Comparison of ENCODE assay signal across 1 cellular context in the genomic region with DNA sequence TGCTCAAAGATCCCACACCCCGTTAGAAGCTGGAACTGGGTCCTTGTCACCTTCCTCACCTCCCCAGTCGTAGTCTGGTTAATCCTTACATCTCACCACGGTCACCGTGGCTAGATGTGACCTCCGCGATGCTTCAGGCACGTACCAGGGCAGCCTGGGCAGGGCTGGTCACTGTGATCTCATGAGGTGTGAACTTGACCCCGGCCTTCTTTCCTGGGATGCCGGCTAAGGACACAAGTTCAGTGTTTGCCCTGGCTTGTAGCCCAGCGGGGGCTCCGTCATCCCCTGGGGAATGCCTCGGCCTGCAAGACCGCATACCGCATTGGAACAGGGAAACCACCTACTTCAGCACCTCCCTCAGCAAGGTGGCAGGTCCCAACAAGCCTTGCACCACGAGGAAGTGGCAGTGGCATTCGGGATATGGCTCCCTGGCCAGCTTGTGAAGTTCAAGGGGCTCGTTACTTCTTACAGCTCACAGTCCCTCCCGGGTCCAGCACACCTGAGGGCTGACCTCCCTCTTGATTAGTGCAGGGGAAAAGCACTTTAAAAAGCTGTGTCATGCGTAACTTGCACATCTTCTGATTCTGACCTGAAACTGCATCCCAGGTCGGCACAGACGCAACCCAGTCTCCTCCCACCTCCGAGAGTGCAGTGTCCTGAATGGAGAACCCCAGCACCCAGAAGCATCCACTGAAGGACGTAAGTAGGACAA.
A peak's percentile ranks its signal among the peaks of the same experiment; 100 is the strongest.
TF ChIP-seq lines count a peak whose summit lies in the region.

No MANE protein-coding gene starts in this region.

TF ChIP-seq in HEK293, 187 proteins besides CTCF, POLR2A, EP300 and RAD21 (continued from another document):
- TF ChIP-seq ZNF280D (tag by site-specific recombination; IDR thresholded peaks at IDR 0.05) (no peak), ZFP37 (tag by site-specific recombination; IDR thresholded peaks at IDR 0.05) (no peak), BCL11B (tag by site-specific recombination; IDR thresholded peaks at IDR 0.05; ENCODE audit: low read depth) (no peak), ZNF777 (tag by site-specific recombination; IDR thresholded peaks at IDR 0.05; ENCODE audit: borderline replicate concordance) (no peak), ZNF221 (tag by site-specific recombination; IDR thresholded peaks at IDR 0.05; ENCODE audit: borderline replicate concordance) (no peak), ZNF837 (tag by site-specific recombination; IDR thresholded peaks at IDR 0.05) (no peak), KLF9 (tag by site-specific recombination; IDR thresholded peaks at IDR 0.05; ENCODE audit: low read depth) (no peak), ZBTB26 (tag by site-specific recombination; optimal IDR thresholded peaks at IDR 0.05) (no peak), ZNF529 (tag by site-specific recombination; IDR thresholded peaks at IDR 0.05; ENCODE audit: insufficient replicate concordance) (no peak), HOXC10 (CRISPR knock-in tag; IDR thresholded peaks at IDR 0.05) (no peak), ZNF513 (tag by site-specific recombination; IDR thresholded peaks at IDR 0.05) (no peak), ZNF560 (tag by site-specific recombination; IDR thresholded peaks at IDR 0.05; ENCODE audit: borderline replicate concordance) (no peak), SP7 (tag by site-specific recombination; IDR thresholded peaks at IDR 0.05) (peak; percentile 52; the same call in 1 of the 2 replicates), SP3 (tag by site-specific recombination; IDR thresholded peaks at IDR 0.05) (no peak), MZF1 (tag by site-specific recombination; IDR thresholded peaks at IDR 0.05; ENCODE audit: borderline replicate concordance) (no peak), ZNF530 (tag by site-specific recombination; IDR thresholded peaks at IDR 0.05; ENCODE audit: low read depth) (no peak), YY1 (tag by site-specific recombination; IDR thresholded peaks at IDR 0.05) (no peak), ZBTB1 (tag by site-specific recombination; IDR thresholded peaks at IDR 0.05) (no peak), ZNF76 (tag by site-specific recombination; IDR thresholded peaks at IDR 0.05; ENCODE audit: borderline replicate concordance, low read depth) (peak; percentile 33; the same call in 1 of the 2 replicates), ZNF214 (tag by site-specific recombination; IDR thresholded peaks at IDR 0.05; ENCODE audit: borderline replicate concordance) (no peak), ZNF148 (tag by site-specific recombination; IDR thresholded peaks at IDR 0.05; ENCODE audit: borderline replicate concordance) (no peak), ZNF202 (tag by site-specific recombination; IDR thresholded peaks at IDR 0.05; ENCODE audit: borderline replicate concordance) (no peak), ZNF24 (tag by site-specific recombination; IDR thresholded peaks at IDR 0.05) (no peak), IKZF3 (tag by site-specific recombination; IDR thresholded peaks at IDR 0.05) (no peak), PRDM1 (tag by site-specific recombination; IDR thresholded peaks at IDR 0.05) (no peak), MEIS1 (CRISPR knock-in tag; IDR thresholded peaks at IDR 0.05; ENCODE audit: borderline replicate concordance) (no peak), ZBTB17 (tag by site-specific recombination; IDR thresholded peaks at IDR 0.05) (peak; percentile 17; the same call in 1 of the 2 replicates)
- TF ChIP-seq, protein P1, sequence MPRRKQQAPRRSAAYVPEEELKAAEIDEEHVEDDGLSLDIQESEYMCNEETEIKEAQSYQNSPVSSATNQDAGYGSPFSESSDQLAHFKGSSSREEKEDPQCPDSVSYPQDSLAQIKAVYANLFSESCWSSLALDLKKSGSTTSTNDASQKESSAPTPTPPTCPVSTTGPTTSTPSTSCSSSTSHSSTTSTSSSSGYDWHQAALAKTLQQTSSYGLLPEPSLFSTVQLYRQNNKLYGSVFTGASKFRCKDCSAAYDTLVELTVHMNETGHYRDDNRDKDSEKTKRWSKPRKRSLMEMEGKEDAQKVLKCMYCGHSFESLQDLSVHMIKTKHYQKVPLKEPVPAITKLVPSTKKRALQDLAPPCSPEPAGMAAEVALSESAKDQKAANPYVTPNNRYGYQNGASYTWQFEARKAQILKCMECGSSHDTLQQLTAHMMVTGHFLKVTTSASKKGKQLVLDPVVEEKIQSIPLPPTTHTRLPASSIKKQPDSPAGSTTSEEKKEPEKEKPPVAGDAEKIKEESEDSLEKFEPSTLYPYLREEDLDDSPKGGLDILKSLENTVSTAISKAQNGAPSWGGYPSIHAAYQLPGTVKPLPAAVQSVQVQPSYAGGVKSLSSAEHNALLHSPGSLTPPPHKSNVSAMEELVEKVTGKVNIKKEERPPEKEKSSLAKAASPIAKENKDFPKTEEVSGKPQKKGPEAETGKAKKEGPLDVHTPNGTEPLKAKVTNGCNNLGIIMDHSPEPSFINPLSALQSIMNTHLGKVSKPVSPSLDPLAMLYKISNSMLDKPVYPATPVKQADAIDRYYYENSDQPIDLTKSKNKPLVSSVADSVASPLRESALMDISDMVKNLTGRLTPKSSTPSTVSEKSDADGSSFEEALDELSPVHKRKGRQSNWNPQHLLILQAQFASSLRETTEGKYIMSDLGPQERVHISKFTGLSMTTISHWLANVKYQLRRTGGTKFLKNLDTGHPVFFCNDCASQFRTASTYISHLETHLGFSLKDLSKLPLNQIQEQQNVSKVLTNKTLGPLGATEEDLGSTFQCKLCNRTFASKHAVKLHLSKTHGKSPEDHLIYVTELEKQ (tag by site-specific recombination; IDR thresholded peaks at IDR 0.05; ENCODE audit: borderline replicate concordance) = no peak
